ENCODE assay signal across 9 cellular contexts in the genomic region with DNA sequence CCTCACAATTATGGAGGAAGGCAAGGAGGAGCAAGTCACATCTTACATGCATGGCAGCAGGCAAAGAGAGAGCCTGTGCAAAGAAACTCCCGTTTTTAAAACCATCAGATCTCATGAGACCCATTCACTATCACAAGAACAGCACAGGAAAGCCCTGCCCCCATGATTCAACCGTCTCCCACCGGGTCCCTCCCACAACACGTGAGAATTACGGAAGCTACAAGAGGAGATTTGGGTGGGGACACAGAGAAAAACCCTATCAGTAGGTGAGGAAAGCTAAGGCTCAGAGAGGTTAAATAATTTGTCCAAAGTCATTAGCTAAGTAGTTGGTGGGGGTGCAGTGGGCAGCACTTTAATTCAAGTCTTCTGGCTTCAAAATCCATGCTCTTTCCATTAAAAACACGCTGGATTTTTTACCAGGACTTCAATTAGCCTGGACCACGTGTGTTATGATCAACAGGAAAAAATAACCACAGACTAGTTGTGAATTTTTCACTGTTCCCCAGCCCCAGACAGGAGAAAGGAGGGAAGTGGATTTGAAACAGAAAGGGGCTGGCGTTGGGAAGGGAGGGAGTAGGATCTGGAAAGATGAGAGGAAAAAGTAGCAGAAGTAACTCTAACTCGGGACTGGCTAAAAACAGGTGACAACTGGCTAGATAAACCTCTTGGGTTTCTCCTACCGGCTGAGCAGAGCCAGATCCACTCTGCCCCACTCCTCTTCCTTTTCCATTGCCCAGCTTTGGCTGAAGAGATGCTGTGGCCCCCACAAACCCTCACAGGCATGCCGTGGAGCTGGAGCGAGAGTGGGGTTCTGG. TPM values are rescaled to one million over a fixed set of nuclear protein-coding genes. Genes with fewer than 3 reads are reported as not detected.
A peak's percentile ranks its signal among the peaks of the same experiment; 100 is the strongest.
DNase-seq lines count a peak whose midpoint lies in the region; ATAC-seq lines count a peak whose summit lies in the region.
"Had no signal": no experiment of that assay in that cellular context is flagged by ENCODE, and none has a peak within 500 bp of the region (broad histone marks: within the 10 kb centered on the region; RNA-seq: fewer than 3 reads in every experiment).

No MANE protein-coding gene starts in this region.

- H3K9me3 ChIP-seq in mononuclear cell (ENCODE audit: low read depth, low read length) = no peaks in the 10 kb centered on the region

- peaks cover 21% of the 10 kb centered on the region for H3K4me1 Mint-ChIP-seq in activated naive CD8-positive, alpha-beta T cell treated with anti-CD3 and anti-CD28 coated beads for 36 hours

- peaks cover 5% of the 10 kb centered on the region for H3K4me1 ChIP-seq in mononuclear cell (ENCODE audit: insufficient read depth, low read length)

- peak overlapping the region; percentile 83 for H3K4me3 Mint-ChIP-seq in activated naive CD8-positive, alpha-beta T cell treated with anti-CD3 and anti-CD28 coated beads for 36 hours

- peak; percentile 11 for ATAC-seq in GM18508 (IDR thresholded peaks at IDR 0.05; ENCODE audit: insufficient read depth, unreplicated experiment)
- ATAC-seq in HG03039 (IDR thresholded peaks at IDR 0.05; ENCODE audit: unreplicated experiment) = peak; percentile 17
- no peak for ATAC-seq in GM21515 (IDR thresholded peaks at IDR 0.05; ENCODE audit: unreplicated experiment)

- H3K9me3 Mint-ChIP-seq in activated naive CD8-positive, alpha-beta T cell treated with anti-CD3 and anti-CD28 coated beads for 36 hours = no peaks in the 10 kb centered on the region

- H3K27ac Mint-ChIP-seq in activated naive CD8-positive, alpha-beta T cell treated with anti-CD3 and anti-CD28 coated beads for 36 hours = peak overlapping the region; percentile 73

- H3K27me3 ChIP-seq in mononuclear cell (ENCODE audit: insufficient read depth, low read length) = no peaks in the 10 kb centered on the region

- DNase-seq in activated naive CD8-positive, alpha-beta T cell treated with anti-CD3 and anti-CD28 coated beads for 36 hours = no peak
- DNase-seq in iPS-NIHi11 (ENCODE audit: low spot score) = no peak
- DNase-seq in AG08396 (ENCODE audit: low spot score) = no peak
- DNase-seq in NCI-H2227 treated with DMSO at 0.1 percent for 48 hours (lab: John Stamatoyannopoulos, UW) = no peak
- DNase-seq: IMR-90 had no signal

- peaks cover 7% of the 10 kb centered on the region for H3K36me3 Mint-ChIP-seq in activated naive CD8-positive, alpha-beta T cell treated with anti-CD3 and anti-CD28 coated beads for 36 hours

- peak overlapping the region; percentile 58 for H3K4me3 ChIP-seq in mononuclear cell (ENCODE audit: low read length)

- no peaks in the 10 kb centered on the region for H3K27me3 Mint-ChIP-seq in activated naive CD8-positive, alpha-beta T cell treated with anti-CD3 and anti-CD28 coated beads for 36 hours

RNA-seq across cellular contexts. Expression of a gene that starts 1.0 kb away (rescaled TPM):
- total RNA-seq in activated naive CD8-positive, alpha-beta T cell treated with anti-CD3 and anti-CD28 coated beads for 36 hours = 1 to 10 TPM; 5.0 to 6.1 TPM
- total RNA-seq in mononuclear cell = 4.7 TPM
- total RNA-seq: IMR-90 had no signal
